25 cellular contexts compared by ENCODE assay signal in the genomic region with DNA sequence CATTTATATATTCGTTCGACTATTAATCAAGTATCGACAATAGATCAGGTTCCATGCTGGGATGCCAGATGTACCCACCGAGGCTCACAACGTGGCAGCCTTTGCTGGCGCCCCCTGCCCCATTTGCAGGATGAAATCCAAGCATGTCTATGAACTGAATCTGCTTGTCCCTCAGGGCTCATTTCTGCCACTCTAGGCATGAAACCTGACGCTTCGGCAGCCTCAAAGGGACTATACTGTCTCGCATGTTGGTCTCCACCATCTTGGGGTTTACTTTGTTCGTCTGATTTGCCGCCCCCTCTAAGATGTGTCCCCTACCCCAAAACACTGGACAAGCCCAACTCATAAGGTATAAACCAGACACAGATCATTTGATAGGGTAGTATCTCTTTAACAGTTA. TPM values are rescaled to one million over a fixed set of nuclear protein-coding genes. Genes with fewer than 3 reads are reported as not detected.
"Had no signal": no experiment of that assay in that cellular context is flagged by ENCODE, and none has a peak within 500 bp of the region (broad histone marks: within the 10 kb centered on the region; RNA-seq: fewer than 3 reads in every experiment).

No MANE protein-coding gene starts in this region.

- H3K9me3 Mint-ChIP-seq: dendritic cell treated with granulocyte-macrophage colony-stimulating factor and Interleukin-4, amounts not matched to agents 40 ng/mL and 50 ng/mL, for 4 days; effector memory CD8-positive, alpha-beta T cell; mesothelial cell of epicardium; naive B cell had no signal

- H3K4me1 Mint-ChIP-seq: mesothelial cell of epicardium had no signal

- H3K4me3 Mint-ChIP-seq: dendritic cell treated with granulocyte-macrophage colony-stimulating factor and Interleukin-4, amounts not matched to agents 40 ng/mL and 50 ng/mL, for 4 days; effector memory CD8-positive, alpha-beta T cell; endodermal cell; mesothelial cell of epicardium; naive B cell had no signal

- H3K27me3 Mint-ChIP-seq: dendritic cell treated with granulocyte-macrophage colony-stimulating factor and Interleukin-4, amounts not matched to agents 40 ng/mL and 50 ng/mL, for 4 days; effector memory CD8-positive, alpha-beta T cell; naive B cell had no signal

- DNase-seq: cortex of kidney; effector CD8-positive, alpha-beta T cell; effector memory CD8-positive, alpha-beta T cell; endodermal cell; erythroblast; esophagus squamous epithelium; foreskin fibroblast; foreskin melanocyte; gastrocnemius medialis; glutamatergic neuron; head of caudate nucleus; heart right ventricle; hippocampal formation; left cardiac atrium; left lung; left ventricle myocardium superior; lower lobe of right lung; mesenchymal stem cell; mucosa of descending colon; naive B cell had no signal

- H3K27ac Mint-ChIP-seq: dendritic cell treated with granulocyte-macrophage colony-stimulating factor and Interleukin-4, amounts not matched to agents 40 ng/mL and 50 ng/mL, for 4 days; endodermal cell; mesothelial cell of epicardium had no signal

- ATAC-seq: effector memory CD8-positive, alpha-beta T cell; esophagus mucosa; gastrocnemius medialis; heart right ventricle; left cardiac atrium; left lung; left ventricle myocardium superior; lower lobe of right lung; mucosa of descending colon had no signal

RNA-seq across cellular contexts. Expression of a gene that starts 36.7 kb away (rescaled TPM):
- total RNA-seq: kidney epithelial cell, left cardiac atrium, left ventricle myocardium superior, myocyte had no signal
